24 cellular contexts compared by ENCODE assay signal in genomic region chr14:64008016-64008415, GRCh38.
"Had no signal": no experiment of that assay in that cellular context is flagged by ENCODE, and none has a peak within 500 bp of the region (broad histone marks: within the 10 kb centered on the region; RNA-seq: fewer than 3 reads in every experiment).

No MANE protein-coding gene starts in this region.

- H3K4me3 ChIP-seq: left ventricle myocardium inferior, lower lobe of right lung, thoracic aorta, tibial nerve, upper lobe of left lung, uterus had no signal

- H3K4me1 ChIP-seq: left ventricle myocardium inferior, lower lobe of right lung, parathyroid adenoma, tibial nerve, upper lobe of left lung, uterus had no signal

- DNase-seq: cortex of kidney; effector memory CD8-positive, alpha-beta T cell; hypothalamus; immature natural killer cell; islet precursor cell; kidney glomerular epithelial cell; left colon; left ventricle myocardium inferior; lower lobe of right lung; natural killer cell; stimulated activated CD4-positive, alpha-beta T cell treated with anti-CD3 and anti-CD28 coated beads, Interleukin-2, amount 100 ng/mL, for 24 hours; stimulated activated CD4-positive, alpha-beta T cell treated with anti-CD3 and anti-CD28 coated beads, Interleukin-4, amount 100 ng/mL, for 24 hours; stimulated activated naive CD4-positive, alpha-beta T cell treated with Interleukin-2 at 50 U/mL for 16 hours; upper lobe of left lung; uterus had no signal

- H3K4me1 Mint-ChIP-seq: immature natural killer cell, neural crest cell had no signal

- H3K4me3 Mint-ChIP-seq: effector memory CD8-positive, alpha-beta T cell; immature natural killer cell; memory B cell; natural killer cell; neural crest cell; stimulated activated effector memory CD8-positive, alpha-beta T cell treated with anti-CD3 and anti-CD28 coated beads, Interleukin-12 subunit alpha, Interleukin-12 subunit beta, amount 100 ng/mL, for 72 hours had no signal

- H3K27ac Mint-ChIP-seq: memory B cell; progenitor cell of endocrine pancreas; stimulated activated effector memory CD8-positive, alpha-beta T cell treated with anti-CD3 and anti-CD28 coated beads, Interleukin-12 subunit alpha, Interleukin-12 subunit beta, amount 100 ng/mL, for 72 hours had no signal

- H3K36me3 ChIP-seq: uterus had no signal

- H3K9me3 ChIP-seq: left ventricle myocardium inferior, lower lobe of right lung, neutrophil, thoracic aorta, tibial nerve, upper lobe of left lung, uterus had no signal

- H3K27ac ChIP-seq: left ventricle myocardium inferior, lower lobe of right lung, neutrophil, parathyroid adenoma, thoracic aorta, tibial nerve, upper lobe of left lung, uterus had no signal

- H3K27me3 ChIP-seq: neutrophil, tibial nerve, upper lobe of left lung, uterus had no signal

- H3K9me3 Mint-ChIP-seq: effector memory CD8-positive, alpha-beta T cell; immature natural killer cell; memory B cell; natural killer cell; neural crest cell; stimulated activated effector memory CD8-positive, alpha-beta T cell treated with anti-CD3 and anti-CD28 coated beads, Interleukin-12 subunit alpha, Interleukin-12 subunit beta, amount 100 ng/mL, for 72 hours had no signal

- H3K9ac ChIP-seq: parathyroid adenoma had no signal

- ATAC-seq: effector memory CD8-positive, alpha-beta T cell; left colon; lower lobe of right lung; natural killer cell; sciatic nerve; stimulated activated effector memory CD8-positive, alpha-beta T cell treated with anti-CD3 and anti-CD28 coated beads, Interleukin-12 subunit alpha, Interleukin-12 subunit beta, amount 100 ng/mL, for 72 hours had no signal

- H3K27me3 Mint-ChIP-seq: effector memory CD8-positive, alpha-beta T cell; memory B cell; progenitor cell of endocrine pancreas had no signal
